8 cellular contexts compared by ENCODE assay signal in the genomic region with DNA sequence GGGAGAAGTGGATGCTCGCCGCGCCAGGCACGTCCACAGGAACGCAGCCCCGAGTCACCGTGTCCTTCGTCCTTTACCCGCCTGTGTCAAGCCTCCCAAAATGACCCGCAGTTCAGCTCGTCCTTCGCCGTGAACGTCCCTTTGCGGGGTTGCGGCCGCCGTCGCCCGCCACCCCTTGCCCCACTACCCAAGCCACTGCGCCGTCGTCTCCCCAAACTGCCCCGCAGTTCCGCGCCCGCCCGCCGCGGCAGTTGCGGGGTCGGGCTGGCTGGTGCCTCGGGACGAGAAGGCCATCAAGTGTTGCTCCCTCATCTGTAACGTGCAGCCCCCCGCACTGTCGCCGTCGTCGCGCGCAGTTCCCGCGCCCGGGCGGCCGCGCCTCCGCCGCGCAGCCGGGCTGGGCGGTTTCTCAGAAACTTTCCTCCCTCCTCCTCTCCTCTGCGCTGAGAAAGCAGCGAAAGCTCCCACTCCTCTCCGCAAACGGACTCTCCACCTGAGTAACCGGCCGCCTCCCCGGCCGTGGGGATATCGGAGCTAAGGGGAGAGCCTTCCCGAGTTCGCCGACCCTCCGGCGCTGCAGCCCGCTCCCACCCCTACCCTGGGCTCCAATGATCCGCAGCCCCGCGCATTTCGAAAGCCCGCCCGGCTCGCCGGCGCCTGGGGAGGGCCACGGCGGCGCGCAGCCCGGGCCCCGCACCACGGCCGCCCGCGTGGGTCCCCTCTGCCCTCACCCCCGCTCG. TPM values are rescaled to one million over a fixed set of nuclear protein-coding genes. Genes with fewer than 3 reads are reported as not detected.
DNase-seq lines count a peak whose midpoint lies in the region; ATAC-seq and TF ChIP-seq lines count a peak whose summit lies in the region.

No MANE protein-coding gene starts in this region.

- H3K4me1 Mint-ChIP-seq in naive B cell, result peaks cover 42 to 49% (median 49%) of the 10 kb centered on the region in 3 donors

- peaks cover 19% of the 10 kb centered on the region in 2 donors for H3K36me3 Mint-ChIP-seq in naive B cell

- no peaks in the 10 kb centered on the region for H3K9me2 ChIP-seq in Karpas-422 (replicated peaks; ENCODE audit: insufficient read depth, low read length)

- no peaks in the 10 kb centered on the region for H3K9me3 Mint-ChIP-seq in naive B cell

- H3K4me1 ChIP-seq in Karpas-422 (ENCODE audit: low read length) (peaks cover 56% of the 10 kb centered on the region), upper lobe of right lung (peaks cover 32% of the 10 kb centered on the region)

- intact Hi-C loops in upper lobe of right lung (cut with DNase I), result no loop called here

- H2AFZ ChIP-seq in Karpas-422 (ENCODE audit: low read length), result peak overlapping the region; percentile 59; the same call in 1 of the 2 replicates

- peaks cover 11% of the 10 kb centered on the region; the same call in 1 of the 2 replicates for H3K36me3 ChIP-seq in Karpas-422 (ENCODE audit: insufficient read depth, low read length)
- H3K36me3 ChIP-seq in upper lobe of right lung, result peaks cover 30% of the 10 kb centered on the region

- H3K9me3 ChIP-seq in Karpas-422 (ENCODE audit: low read length) (no peaks in the 10 kb centered on the region), upper lobe of right lung (no peaks in the 10 kb centered on the region)

- TF ChIP-seq POLR2A in erythroblast (IDR thresholded peaks at IDR 0.05; ENCODE audit: low read length), result peak; percentile 57

- H3K79me2 ChIP-seq in Karpas-422 (ENCODE audit: low read length), result peaks cover 46% of the 10 kb centered on the region

- TF ChIP-seq CTCF in upper lobe of right lung (IDR thresholded peaks at IDR 0.05), result no peak

- no peaks in the 10 kb centered on the region for H3K27me3 Mint-ChIP-seq in naive B cell

- H3K27ac ChIP-seq in Karpas-422 (ENCODE audit: low read length), result peak overlapping the region; percentile 94
- peak overlapping the region; percentile 98 for H3K27ac ChIP-seq in upper lobe of right lung

- ATAC-seq in naive B cell (ENCODE audit: low read depth in 2 of 2) (no peak), upper lobe of right lung (peak; percentile 39), HG03045 (IDR thresholded peaks at IDR 0.05; ENCODE audit: unreplicated experiment) (no peak), GM19455 (IDR thresholded peaks at IDR 0.05; ENCODE audit: unreplicated experiment) (no peak)

- DNase-seq in COLO668 (lab: John Stamatoyannopoulos, UW; ENCODE audit: unreplicated experiment), result peak; percentile 49
- peak; percentile 75 for DNase-seq in Karpas-422
- peak; percentile 83 for DNase-seq in activated CD8-positive, alpha-beta memory T cell treated with anti-CD3 and anti-CD28 coated beads for 24 hours
- DNase-seq in erythroblast (lab: John Stamatoyannopoulos, UW), result peak; percentile 69 to 82
- peak; percentile 46 for DNase-seq in naive B cell
- peak; percentile 76 for DNase-seq in upper lobe of right lung

- H3K4me3 Mint-ChIP-seq in naive B cell, result peak overlapping the region; percentile 92 to 99 (median 96)

- H3K4me3 ChIP-seq in Karpas-422 (ENCODE audit: low read length), result peak overlapping the region; percentile 80
- peak overlapping the region; percentile 77 for H3K4me3 ChIP-seq in upper lobe of right lung

- H3K27me3 ChIP-seq in Karpas-422 (ENCODE audit: low read length) (no peaks in the 10 kb centered on the region), upper lobe of right lung (no peaks in the 10 kb centered on the region)

- 0 out of 2 replicates have a peak, but pooled peaks cover under 1% of the 10 kb centered on the region for H4K20me1 ChIP-seq in Karpas-422 (ENCODE audit: insufficient read depth, low read depth, low read length)

- H3K9ac ChIP-seq in Karpas-422 (ENCODE audit: low read length), result peak overlapping the region; percentile 90

- H3K4me2 ChIP-seq in Karpas-422 (ENCODE audit: low read depth, low read length, poor library complexity, severe bottlenecking), result peak overlapping the region; percentile 89

- peak overlapping the region; percentile 96 to 99 (median 98) for H3K27ac Mint-ChIP-seq in naive B cell

RNA-seq across cellular contexts. Expression of gene CDKN1B, which starts 6.7 kb away (rescaled TPM):
- total RNA-seq in Karpas-422 (2014; rRNA removed; shearing (Covaris generic); ENCODE audit: low replicate concordance), result 32.8 and 50.9 TPM in 2 replicates
- 10 to 100 TPM in 4 of 6 donors, 1 to 10 TPM in 2; 4.7 to 26.8 (median 14.5) TPM for polyA plus RNA-seq in naive B cell (ENCODE audit: low read depth in 6 of 6)
- 51.4 TPM for total RNA-seq in upper lobe of right lung

RNA-seq across cellular contexts. Expression of gene GPR19, which starts 27.9 kb away (rescaled TPM):
- total RNA-seq in Karpas-422 (2014; rRNA removed; shearing (Covaris generic); ENCODE audit: low replicate concordance), result 0.22 TPM in 1 of 2 replicates, not detected in the other
- under 1 TPM in 3 of 6 donors, not detected in 3; 0.16 to 0.52 (median 0.30) TPM for polyA plus RNA-seq in naive B cell (ENCODE audit: low read depth in 6 of 6)
- total RNA-seq in upper lobe of right lung, result not detected
